Comparison of ENCODE assay signal across 15 cellular contexts in genomic region chr11:57340228-57340627, GRCh38. TPM values are rescaled to one million over a fixed set of nuclear protein-coding genes. Genes with fewer than 3 reads are reported as not detected.
DNase-seq lines count a peak whose midpoint lies in the region; ATAC-seq and TF ChIP-seq lines count a peak whose summit lies in the region.
"Had no signal": no experiment of that assay in that cellular context is flagged by ENCODE, and none has a peak within 500 bp of the region (broad histone marks: within the 10 kb centered on the region; RNA-seq: fewer than 3 reads in every experiment).

No MANE protein-coding gene starts in this region.

- in situ Hi-C loops in GM13976 (cut with MboI; ENCODE audit: low sequenced_read_pairs, unreplicated experiment): loop anchor here (10.0 kb wide), 1 partner anchor 185 kb away; no protein-coding TSS in a partner anchor

- H3K9ac ChIP-seq in iPS-15b (ENCODE audit: low read depth, low read length) (no peak overlapping the region), colonic mucosa (ENCODE audit: low read depth in 2 of 2, low read length in 2 of 2) (no peak overlapping the region)

- peak; percentile 14 for TF ChIP-seq CTCF in left ventricle myocardium inferior (IDR thresholded peaks at IDR 0.05; ENCODE audit: borderline replicate concordance)
- TF ChIP-seq CTCF in colonic mucosa (IDR thresholded peaks at IDR 0.05): no peak
- no peak for TF ChIP-seq CTCF in GM13976 (IDR thresholded peaks at IDR 0.05; ENCODE audit: borderline replicate concordance, control extremely low read depth, extremely low read depth, insufficient read depth, missing control alignments)

- no peaks in the 10 kb centered on the region for H3K36me3 ChIP-seq in left ventricle myocardium inferior
- H3K36me3 ChIP-seq in iPS-15b (ENCODE audit: control insufficient read depth, insufficient read depth, low read length): no peaks in the 10 kb centered on the region
- H3K36me3 ChIP-seq in colonic mucosa: no peaks in the 10 kb centered on the region

- H3K9me3 ChIP-seq in left ventricle myocardium inferior (replicated peaks) (no peaks in the 10 kb centered on the region), iPS-15b (ENCODE audit: control insufficient read depth, insufficient read depth, low read length) (no peaks in the 10 kb centered on the region), colonic mucosa (no peaks in the 10 kb centered on the region)

- intact Hi-C loops in left ventricle myocardium inferior (cut with micrococcal nuclease): no loop called here
- intact Hi-C loops in Right ventricle myocardium inferior (cut with DNase I): loop anchor here (10.0 kb wide), 1 partner anchor 1185 kb away; no protein-coding TSS in a partner anchor
- intact Hi-C loops in colonic mucosa (cut with DNase I): no loop called here

- H3K27ac ChIP-seq in left ventricle myocardium inferior (replicated peaks) (no peak overlapping the region), colonic mucosa (no peak overlapping the region)
- H3K27ac ChIP-seq: skin epidermis had no signal

- ATAC-seq in Right ventricle myocardium inferior (no peak), GM19023 (IDR thresholded peaks at IDR 0.05; ENCODE audit: unreplicated experiment) (no peak)

- peak overlapping the region; percentile 51 for H3K4me3 ChIP-seq in left ventricle myocardium inferior
- peak overlapping the region; percentile 5 for H3K4me3 ChIP-seq in iPS-15b (ENCODE audit: low read depth, low read length)
- no peak overlapping the region for H3K4me3 ChIP-seq in colonic mucosa
- H3K4me3 ChIP-seq: skin epidermis had no signal

- DNase-seq in left ventricle myocardium inferior: no peak
- DNase-seq in Right ventricle myocardium inferior (ENCODE audit: missing footprints): no peak
- DNase-seq in OCI-M1 (lab: John Stamatoyannopoulos, UW): peak; percentile 33
- no peak for DNase-seq in colonic mucosa
- DNase-seq in GM13976 (ENCODE audit: low spot score): no peak
- no peak for DNase-seq in hepatic stellate cell (ENCODE audit: low spot score)
- DNase-seq: activated CD4-positive, alpha-beta T cell treated with anti-CD3 and anti-CD28 coated beads, Interleukin-2, amount 50 U/mL, for 1 hour; CD4-positive, alpha-beta T cell; hippocampal formation had no signal

- H3K27me3 ChIP-seq in left ventricle myocardium inferior (ENCODE audit: low read depth) (peaks cover 20% of the 10 kb centered on the region), iPS-15b (ENCODE audit: control insufficient read depth, insufficient read depth, low read length) (peaks cover 18% of the 10 kb centered on the region), colonic mucosa (no peaks in the 10 kb centered on the region)

- H3K4me1 ChIP-seq in left ventricle myocardium inferior (peaks cover 12% of the 10 kb centered on the region), iPS-15b (ENCODE audit: control insufficient read depth, insufficient read depth, low read length) (peaks cover 17% of the 10 kb centered on the region), colonic mucosa (no peaks in the 10 kb centered on the region)

RNA-seq across cellular contexts. Expression of gene P2RX3, which starts 2.1 kb away (rescaled TPM):
- total RNA-seq in left ventricle myocardium inferior (1.4 TPM), Right ventricle myocardium inferior (3.2 TPM), colonic mucosa (not detected)
- total RNA-seq: astrocyte; CD4-positive, alpha-beta T cell; NCI-H460; temporal lobe had no signal

RNA-seq across cellular contexts. Expression of gene SSRP1, which starts 4.5 kb away (rescaled TPM):
- total RNA-seq in left ventricle myocardium inferior (34.6 TPM), Right ventricle myocardium inferior (33.8 TPM), colonic mucosa (100 to 1,000 TPM in 1 of 2 donors, 10 to 100 TPM in 1; 72.7 to 162 TPM)

RNA-seq across cellular contexts. Expression of gene TNKS1BP1, which starts 15.5 kb away (rescaled TPM):
- total RNA-seq in left ventricle myocardium inferior (32.6 TPM), Right ventricle myocardium inferior (51.2 TPM), colonic mucosa (100 to 1,000 TPM; 113 to 117 TPM)

RNA-seq across cellular contexts. Expression of gene PRG3, which starts 40.7 kb away (rescaled TPM):
- total RNA-seq in left ventricle myocardium inferior (not detected), Right ventricle myocardium inferior (not detected), colonic mucosa (not detected)
- total RNA-seq: astrocyte; CD4-positive, alpha-beta T cell; NCI-H460; temporal lobe had no signal

RNA-seq across cellular contexts. Expression of gene PRG2, which starts 50.2 kb away (rescaled TPM):
- total RNA-seq in left ventricle myocardium inferior: not detected
- total RNA-seq in Right ventricle myocardium inferior: not detected
- total RNA-seq in colonic mucosa: not detected
- total RNA-seq: astrocyte, NCI-H460, temporal lobe had no signal
